15 cellular contexts compared by ENCODE assay signal in genomic region chr22:36289406-36289870, GRCh38. TPM values are rescaled to one million over a fixed set of nuclear protein-coding genes. Genes with fewer than 3 reads are reported as not detected.
DNase-seq lines count a peak whose midpoint lies in the region; ATAC-seq and TF ChIP-seq lines count a peak whose summit lies in the region.
"Had no signal": no experiment of that assay in that cellular context is flagged by ENCODE, and none has a peak within 500 bp of the region (broad histone marks: within the 10 kb centered on the region; RNA-seq: fewer than 3 reads in every experiment).

No MANE protein-coding gene starts in this region.

- no TSS peak for BruUV-seq in MCF 10A (replicated peaks; lab: Mats Ljungman, UMichigan)

- no peaks in the 10 kb centered on the region for H3K27me3 Mint-ChIP-seq in MCF 10A (ENCODE audit: insufficient read depth, unreplicated experiment)
- H3K27me3 Mint-ChIP-seq in activated CD4-positive, alpha-beta memory T cell treated with anti-CD3 and anti-CD28 coated beads for 36 hours = no peaks in the 10 kb centered on the region
- H3K27me3 Mint-ChIP-seq in stimulated activated naive CD8-positive, alpha-beta T cell treated with anti-CD3 and anti-CD28 coated beads, Interleukin-15, amount 100 ng/mL, for 72 hours = no peaks in the 10 kb centered on the region

- no peak for TF ChIP-seq CTCF in MCF 10A (IDR thresholded peaks at IDR 0.05; ENCODE audit: unreplicated experiment)
- TF ChIP-seq CTCF in breast epithelium (IDR thresholded peaks at IDR 0.05) = no peak
- no peak for TF ChIP-seq CTCF in esophagus squamous epithelium (IDR thresholded peaks at IDR 0.05)
- no peak for TF ChIP-seq CTCF in GM13977 (IDR thresholded peaks at IDR 0.05; ENCODE audit: extremely low read depth, insufficient read depth, missing control alignments)

- no peaks in the 10 kb centered on the region for H3K9me3 Mint-ChIP-seq in MCF 10A (ENCODE audit: unreplicated experiment)
- no peaks in the 10 kb centered on the region for H3K9me3 Mint-ChIP-seq in activated CD4-positive, alpha-beta memory T cell treated with anti-CD3 and anti-CD28 coated beads for 36 hours
- H3K9me3 Mint-ChIP-seq in stimulated activated naive CD8-positive, alpha-beta T cell treated with anti-CD3 and anti-CD28 coated beads, Interleukin-15, amount 100 ng/mL, for 72 hours = peaks cover 0 to 7% of the 10 kb centered on the region in 2 donors

- H3K9me3 ChIP-seq in breast epithelium (no peaks in the 10 kb centered on the region), esophagus squamous epithelium (no peaks in the 10 kb centered on the region)
- H3K9me3 ChIP-seq: SK-N-SH had no signal

- CTCF ChIA-PET in MCF 10A (lab: Yijun Ruan, JAX) = interaction anchor here (0.6 to 2.0 kb wide), 4 partner anchors 10 to 752 kb away, joined by 3 to 7 read pairs (median 6); no protein-coding TSS in a partner anchor
- CTCF ChIA-PET in activated CD4-positive, alpha-beta memory T cell treated with anti-CD3 and anti-CD28 coated beads for 36 hours (lab: Charles Lee) = interaction anchor here (1.2 to 5.9 kb wide), 4 partner anchors 11 to 197 kb away, joined by 4 to 57 read pairs (median 24); no protein-coding TSS in a partner anchor

- H3K4me1 Mint-ChIP-seq in MCF 10A (ENCODE audit: insufficient read depth, unreplicated experiment) = no peaks in the 10 kb centered on the region
- H3K4me1 Mint-ChIP-seq in activated CD4-positive, alpha-beta memory T cell treated with anti-CD3 and anti-CD28 coated beads for 36 hours (ENCODE audit: low read depth) = peaks cover 37% of the 10 kb centered on the region
- peaks cover 67% of the 10 kb centered on the region for H3K4me1 Mint-ChIP-seq in stimulated activated naive CD8-positive, alpha-beta T cell treated with anti-CD3 and anti-CD28 coated beads, Interleukin-15, amount 100 ng/mL, for 72 hours

- H3K27ac ChIP-seq in breast epithelium (peak overlapping the region in 1 of 2 donors; percentile 4), esophagus squamous epithelium (peak overlapping the region in 3 of 4 donors; percentile 15 to 65 (median 25))
- H3K27ac ChIP-seq: VCaP had no signal

- H3K36me3 ChIP-seq in breast epithelium = peaks cover 44% of the 10 kb centered on the region
- peaks cover 70 to 100% (median 83%) of the 10 kb centered on the region in 3 donors for H3K36me3 ChIP-seq in esophagus squamous epithelium

- peak overlapping the region; percentile 19 for H3K27ac Mint-ChIP-seq in MCF 10A (ENCODE audit: low read depth, unreplicated experiment)
- peak overlapping the region; percentile 78 for H3K27ac Mint-ChIP-seq in activated CD4-positive, alpha-beta memory T cell treated with anti-CD3 and anti-CD28 coated beads for 36 hours
- H3K27ac Mint-ChIP-seq in stimulated activated naive CD8-positive, alpha-beta T cell treated with anti-CD3 and anti-CD28 coated beads, Interleukin-15, amount 100 ng/mL, for 72 hours = peak overlapping the region; percentile 37 to 61

- intact Hi-C loops in MCF 10A (cut with micrococcal nuclease) (no loop called here), breast epithelium (cut with DNase I; ENCODE audit: low total_unique reads) (no loop called here), esophagus squamous epithelium (cut with DNase I) (no loop called here)
- intact Hi-C loops in activated CD4-positive, alpha-beta memory T cell treated with anti-CD3 and anti-CD28 coated beads for 36 hours (cut with micrococcal nuclease) = no loop called here

- in situ Hi-C loops in GM13977 (cut with MboI; ENCODE audit: low pct_unique_long_range_greater_than_20kb, low sequenced_read_pairs, unreplicated experiment) = no loop called here

- TF ChIP-seq POLR2A in breast epithelium (IDR thresholded peaks at IDR 0.05) (no peak), esophagus squamous epithelium (IDR thresholded peaks at IDR 0.05) (no peak)

- no peaks in the 10 kb centered on the region for H3K27me3 ChIP-seq in breast epithelium
- no peaks in the 10 kb centered on the region for H3K27me3 ChIP-seq in esophagus squamous epithelium

- DNase-seq in MCF 10A (ENCODE audit: unreplicated experiment) (no peak), breast epithelium (ENCODE audit: low spot score in 2 of 2) (no peak), esophagus squamous epithelium (lab: John Stamatoyannopoulos, UW) (no peak), hypothalamus (lab: John Stamatoyannopoulos, UW) (no peak), GM13977 (ENCODE audit: low spot score) (no peak)
- DNase-seq in activated CD4-positive, alpha-beta memory T cell treated with anti-CD3 and anti-CD28 coated beads for 36 hours = no peak
- no peak for DNase-seq in stimulated activated naive CD8-positive, alpha-beta T cell treated with anti-CD3 and anti-CD28 coated beads, Interleukin-15, amount 100 ng/mL, for 72 hours
- DNase-seq: EL; islet precursor cell; SK-N-SH; stimulated activated CD4-positive, alpha-beta T cell treated with anti-CD3 and anti-CD28 coated beads, Interleukin-1b, Interleukin-23, amount 100 ng/mL, for 48 hours; stimulated activated CD8-positive, alpha-beta memory T cell treated with anti-CD3 and anti-CD28 coated beads, Interleukin-4, amount 100 ng/mL, for 48 hours had no signal

- WGBS in esophagus squamous epithelium, 2 donors = 70 to 80% methylated on average over 7 of the region's 7 CpGs

- no peak for ATAC-seq in stimulated activated naive CD8-positive, alpha-beta T cell treated with anti-CD3 and anti-CD28 coated beads, Interleukin-15, amount 100 ng/mL, for 72 hours
- no peak for ATAC-seq in HG02759 (IDR thresholded peaks at IDR 0.05; ENCODE audit: unreplicated experiment)
- ATAC-seq: GM12878 had no signal

- H3K36me3 Mint-ChIP-seq in MCF 10A (ENCODE audit: insufficient read depth, unreplicated experiment) = peaks cover 94% of the 10 kb centered on the region
- H3K36me3 Mint-ChIP-seq in activated CD4-positive, alpha-beta memory T cell treated with anti-CD3 and anti-CD28 coated beads for 36 hours = peaks cover 77% of the 10 kb centered on the region

- no peak overlapping the region for H3K4me3 ChIP-seq in breast epithelium
- H3K4me3 ChIP-seq in esophagus squamous epithelium = no peak overlapping the region
- H3K4me3 ChIP-seq: GM12878 had no signal

- POLR2A ChIA-PET in MCF 10A (lab: Yijun Ruan, JAX) = no interaction called here
- POLR2A ChIA-PET in activated CD4-positive, alpha-beta memory T cell treated with anti-CD3 and anti-CD28 coated beads for 36 hours (lab: Charles Lee) = interaction anchor here (1.2 kb wide), 1 partner anchor 12 kb away, joined by 5 read pairs; no protein-coding TSS in a partner anchor

- H3K4me3 Mint-ChIP-seq in MCF 10A (ENCODE audit: unreplicated experiment) = no peak overlapping the region
- H3K4me3 Mint-ChIP-seq in activated CD4-positive, alpha-beta memory T cell treated with anti-CD3 and anti-CD28 coated beads for 36 hours = no peak overlapping the region
- H3K4me3 Mint-ChIP-seq in stimulated activated naive CD8-positive, alpha-beta T cell treated with anti-CD3 and anti-CD28 coated beads, Interleukin-15, amount 100 ng/mL, for 72 hours = no peak overlapping the region

- no peaks in the 10 kb centered on the region for H3K4me1 ChIP-seq in breast epithelium
- H3K4me1 ChIP-seq in esophagus squamous epithelium = peaks cover 0 to 51% (median 7%) of the 10 kb centered on the region in 3 donors

RNA-seq across cellular contexts. Expression of gene APOL1, which starts 36.5 kb away (rescaled TPM):
- 0.14 and 0.69 TPM in 2 replicates for total RNA-seq in MCF 10A (2022)
- 10 to 100 TPM in 2 of 3 donors, 1 to 10 TPM in 1; 5.9 to 38.3 (median 22.2) TPM for total RNA-seq in breast epithelium
- total RNA-seq in activated CD4-positive, alpha-beta memory T cell treated with anti-CD3 and anti-CD28 coated beads for 36 hours = 10 to 100 TPM; 44.7 to 46.3 TPM
- 10 to 100 TPM in 3 of 4 donors, 1 to 10 TPM in 1; 8.4 to 49.3 (median 20.6) TPM for total RNA-seq in esophagus squamous epithelium

RNA-seq across cellular contexts. Expression of gene APOL2, which starts 50.1 kb away (rescaled TPM):
- 16.0 and 38.7 TPM in 2 replicates for total RNA-seq in MCF 10A (2022)
- 100 to 1,000 TPM in 1 of 3 donors, 10 to 100 TPM in 2; 50.4 to 112 (median 73.8) TPM for total RNA-seq in breast epithelium
- 10 to 100 TPM; 76.4 to 82.9 TPM for total RNA-seq in activated CD4-positive, alpha-beta memory T cell treated with anti-CD3 and anti-CD28 coated beads for 36 hours
- total RNA-seq in esophagus squamous epithelium = 10 to 100 TPM; 14.6 to 44.5 (median 23.5) TPM

Comparison
In these comparisons a context has a peak if more than half of its experiments do, and no peak if none do; other contexts are left out.
1. H3K27ac Mint-ChIP-seq: peak in every context shown above with its lines; median percentile 78 in activated CD4-positive, alpha-beta memory T cell treated with anti-CD3 and anti-CD28 coated beads for 36 hours; 49 in stimulated activated naive CD8-positive, alpha-beta T cell treated with anti-CD3 and anti-CD28 coated beads, Interleukin-15, amount 100 ng/mL, for 72 hours; 19 in MCF 10A.